ENCODE assay signal across 7 cellular contexts in the genomic region with DNA sequence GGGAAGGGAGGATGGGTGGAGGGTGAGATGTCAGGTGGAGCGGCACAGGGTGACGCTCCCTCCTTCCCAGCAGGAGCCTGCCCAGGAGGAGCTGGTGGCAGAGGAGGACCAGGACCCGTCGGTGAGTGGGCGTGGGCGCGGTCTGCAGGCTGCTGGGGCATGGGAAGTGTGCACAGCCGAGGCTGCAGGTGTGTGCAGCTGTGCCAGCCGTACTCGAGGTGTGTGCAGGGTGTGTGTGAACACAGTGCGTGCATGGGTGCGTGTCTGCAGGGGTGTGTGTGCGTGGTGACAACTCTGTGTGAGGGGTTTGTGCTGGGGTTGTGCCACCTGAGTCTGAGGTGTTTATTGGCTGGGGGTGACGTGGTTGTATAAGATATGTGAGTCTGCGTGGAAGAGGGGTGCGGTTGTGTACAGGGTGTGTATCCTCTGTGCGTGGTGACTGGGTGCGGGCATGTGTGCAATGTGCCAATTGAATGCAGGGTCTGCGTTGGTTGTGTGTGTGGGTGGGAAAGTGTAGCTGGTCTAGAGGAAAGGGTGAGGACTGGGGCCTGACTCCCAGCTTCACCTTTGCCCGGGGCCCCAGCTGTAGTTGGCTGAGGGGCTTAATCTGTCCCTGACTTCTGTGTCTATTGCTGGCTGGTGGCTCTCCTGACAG. TPM values are rescaled to one million over a fixed set of nuclear protein-coding genes. Genes with fewer than 3 reads are reported as not detected.
DNase-seq lines count a peak whose midpoint lies in the region; ATAC-seq, FAIRE-seq and TF ChIP-seq lines count a peak whose summit lies in the region.

No MANE protein-coding gene starts in this region.

- intact Hi-C loops in GM12878 (cut with micrococcal nuclease; ENCODE audit: unreplicated experiment): no loop called here
- intact Hi-C loops in Caco-2 (cut with micrococcal nuclease; ENCODE audit: unreplicated experiment): no loop called here

- no peak for FAIRE-seq in GM12878 (lab: Jason Lieb, UNC)

- SMC1A ChIA-PET in GM12878 (lab: Charles Lee; ENCODE audit: uncharacterized antibody, unreplicated experiment): interaction anchor here (1.1 to 2.3 kb wide), 2 partner anchors 11 to 26 kb away, joined by 3 to 7 read pairs; no protein-coding TSS in a partner anchor

- no peaks in the 10 kb centered on the region for H3K9me3 Mint-ChIP-seq in Caco-2 (ENCODE audit: unreplicated experiment)

- H3K4me1 Mint-ChIP-seq in Caco-2 (ENCODE audit: low read depth, unreplicated experiment): peaks cover 10% of the 10 kb centered on the region

- H4K20me1 ChIP-seq in GM12878 (ENCODE audit: control insufficient read depth, insufficient read depth): no peaks in the 10 kb centered on the region

- no peak for TF ChIP-seq POLR2A in Peyer's patch (IDR thresholded peaks at IDR 0.05)
- TF ChIP-seq POLR2A in GM12878 (IDR thresholded peaks at IDR 0.05; ENCODE audit: low read depth, low read length): no peak

- no peaks in the 10 kb centered on the region for H3K27me3 Mint-ChIP-seq in Caco-2 (ENCODE audit: insufficient read depth, unreplicated experiment)

- H3K36me3 ChIP-seq in Peyer's patch (no peaks in the 10 kb centered on the region), GM12878 (ENCODE audit: control insufficient read depth in 2 of 2, insufficient read depth in 2 of 2, low read length in 1 of 2) (no peaks in the 10 kb centered on the region), kidney epithelial cell (ENCODE audit: control insufficient read depth, insufficient read depth, low read length) (no peaks in the 10 kb centered on the region), Caco-2 (ENCODE audit: control insufficient read depth, insufficient read depth, low read length) (no peaks in the 10 kb centered on the region)

- 34% methylated on average over 20 of the region's 20 CpGs for WGBS in GM12878 (ENCODE audit: insufficient coverage, insufficient replicate concordance, low lambda C conversion rate, missing lambda C conversion rate)

- H3K27ac ChIP-seq in Peyer's patch: peak overlapping the region; percentile 85 to 94 (median 92)
- H3K27ac ChIP-seq in GM12878 (ENCODE audit: control insufficient read depth, insufficient read depth): no peak overlapping the region

- H3K4me1 ChIP-seq in Peyer's patch: peaks cover 0 to 19% (median 13%) of the 10 kb centered on the region in 4 donors
- peaks cover 29% of the 10 kb centered on the region for H3K4me1 ChIP-seq in GM12878 (ENCODE audit: control insufficient read depth, insufficient read depth, low read length)
- peaks cover 4% of the 10 kb centered on the region; the same call in 1 of the 2 replicates for H3K4me1 ChIP-seq in Caco-2

- H3K27ac Mint-ChIP-seq in Caco-2 (ENCODE audit: unreplicated experiment): no peak overlapping the region

- peaks cover 5% of the 10 kb centered on the region for H3K36me3 Mint-ChIP-seq in Caco-2 (ENCODE audit: insufficient read depth, unreplicated experiment)

- H3K4me3 ChIP-seq in Peyer's patch (peak overlapping the region; percentile 64 to 80 (median 72)), GM12878 (peak overlapping the region; percentile 70), kidney epithelial cell (ENCODE audit: low read depth, low read length) (peak overlapping the region; percentile 54), Caco-2 (ENCODE audit: low read depth, low read length) (no peak overlapping the region)

- POLR2A ChIA-PET in GM12878 (lab: Charles Lee): no interaction called here
- POLR2A ChIA-PET in Caco-2 (lab: Charles Lee): no interaction called here

- H3K27me3 ChIP-seq in Peyer's patch: no peaks in the 10 kb centered on the region
- no peaks in the 10 kb centered on the region; a peak in 1 of 4 replicates for H3K27me3 ChIP-seq in GM12878 (replicated peaks in 1 of 2; ENCODE audit: control insufficient read depth in 2 of 2, insufficient read depth in 2 of 2, low read length in 1 of 2)
- H3K27me3 ChIP-seq in kidney epithelial cell (ENCODE audit: control insufficient read depth, insufficient read depth, low read length): no peaks in the 10 kb centered on the region
- H3K27me3 ChIP-seq in Caco-2 (replicated peaks; ENCODE audit: control insufficient read depth, insufficient read depth, low read length): no peaks in the 10 kb centered on the region

- H3K9me3 ChIP-seq in Peyer's patch (no peaks in the 10 kb centered on the region), GM12878 (replicated peaks; ENCODE audit: control insufficient read depth, insufficient read depth, low read length) (no peaks in the 10 kb centered on the region), Caco-2 (no peaks in the 10 kb centered on the region)

- H3K4me3 Mint-ChIP-seq in Caco-2 (ENCODE audit: unreplicated experiment): no peak overlapping the region

- TF ChIP-seq RAD21 in GM12878 (IDR thresholded peaks at IDR 0.05; ENCODE audit: insufficient read depth, low read depth, low read length): no peak

- DNase-seq in Peyer's patch: peak in 2 of 3 donors; percentile 55 to 57
- no peak for DNase-seq in GM12878 (ENCODE audit: low read depth, low spot score)
- DNase-seq in kidney epithelial cell (ENCODE audit: low read depth): no peak
- DNase-seq in stimulated activated CD4-positive, alpha-beta T cell treated with anti-CD3 and anti-CD28 coated beads, Interleukin-2, amount 100 ng/mL, for 24 hours: peak; percentile 49 to 55
- no peak for DNase-seq in A172 (ENCODE audit: low spot score)
- DNase-seq in Caco-2: no peak
- DNase-seq in NCI-H774 (lab: John Stamatoyannopoulos, UW): no peak

- no peak for TF ChIP-seq CTCF in Peyer's patch (IDR thresholded peaks at IDR 0.05)
- no peak for TF ChIP-seq CTCF in GM12878 (IDR thresholded peaks at IDR 0.05 in 2 of 3, conservative IDR thresholded peaks at IDR 0.05 in 1 of 3; ENCODE audit: control insufficient read depth in 2 of 3, extremely low read depth in 1 of 3, insufficient read depth in 1 of 3, low read depth in 3 of 3, low read length in 3 of 3)
- no peak for TF ChIP-seq CTCF in kidney epithelial cell (IDR thresholded peaks at IDR 0.05; ENCODE audit: insufficient read depth, low read length, poor library complexity, severe bottlenecking)
- no peak for TF ChIP-seq CTCF in Caco-2 (IDR thresholded peaks at IDR 0.05; ENCODE audit: insufficient read depth in 1 of 2, low read depth in 1 of 2, low read length in 1 of 2, severe bottlenecking in 1 of 2, unreplicated experiment in 1 of 2)

- in situ Hi-C loops in GM12878 (cut with MboI): loop anchor here (25.0 kb wide), 1 partner anchor 512 kb away; a partner anchor contains a TSS

- RAD21 ChIA-PET in GM12878 (lab: Charles Lee; ENCODE audit: unreplicated experiment): interaction anchor here (0.7 kb wide), 1 partner anchor 155 kb away, joined by 3 read pairs; a partner anchor contains a TSS

- peak overlapping the region; percentile 27; the same call in 1 of the 2 replicates for H3K9ac ChIP-seq in GM12878 (ENCODE audit: control insufficient read depth, insufficient read depth, low read length)

- peak overlapping the region; percentile 60 for H2AFZ ChIP-seq in GM12878 (ENCODE audit: control insufficient read depth, low read depth, low read length)

- no TSS peak for BruUV-seq in GM12878 (replicated peaks; lab: Mats Ljungman, UMichigan)
- no TSS peak for BruUV-seq in Caco-2 (replicated peaks; lab: Mats Ljungman, UMichigan)

- H3K79me2 ChIP-seq in GM12878 (ENCODE audit: control insufficient read depth, insufficient read depth, low read length): no peaks in the 10 kb centered on the region

- peak; percentile 26 for ATAC-seq in GM12878

- H3K4me2 ChIP-seq in GM12878 (ENCODE audit: control insufficient read depth, insufficient read depth): peak overlapping the region; percentile 97

- TF ChIP-seq EP300 in GM12878 (IDR thresholded peaks at IDR 0.05; ENCODE audit: borderline replicate concordance in 1 of 2, control insufficient read depth in 1 of 2, low read depth in 2 of 2, low read length in 2 of 2): no peak

- CTCF ChIA-PET in GM12878 (lab: Yijun Ruan, JAX) (interaction anchor here (0.6 to 2.3 kb wide), 3 partner anchors 11 to 35 kb away, joined by 3 to 14 read pairs (median 5); no protein-coding TSS in a partner anchor), Caco-2 (lab: Charles Lee) (no interaction called here)

RNA-seq across cellular contexts. Expression of a gene that starts 0.7 kb away (rescaled TPM):
- total RNA-seq in Peyer's patch: 10 to 100 TPM in 3 of 4 donors, 1 to 10 TPM in 1; 7.6 to 58.6 (median 15.2) TPM
- 1.0 TPM in 2 replicates for total RNA-seq in GM12878 (2013; cell fraction: nucleolus; rRNA removed)
- 4.3 and 5.8 TPM in 2 replicates for total RNA-seq in GM12878 (2014; rRNA removed)
- total RNA-seq in GM12878 (2014; rRNA removed; fragmentation: Illumina TruSeq; extraction: Trizol): 2.9 and 3.2 TPM in 2 replicates
- 6.7 and 7.0 TPM in 2 replicates for total RNA-seq in GM12878 (2021)
- polyA plus RNA-seq in GM12878 (2011; ENCODE audit: low read depth): 3.0 TPM
- 1.3 and 2.5 TPM in 2 replicates for polyA plus RNA-seq in GM12878 (2011; rRNA removed)
- polyA plus RNA-seq in GM12878 (2011; cell fraction: cytosol; rRNA removed): 3.5 and 4.0 TPM in 2 replicates
- polyA plus RNA-seq in GM12878 (2011; cell fraction: nucleus; rRNA removed): 1.2 and 1.8 TPM in 2 replicates
- 4.3 and 7.2 TPM in 2 replicates for polyA plus RNA-seq in GM12878 (2012)
- polyA plus RNA-seq in GM12878 (2014; fragmentation: Illumina TruSeq; extraction: Trizol): 1.1 and 2.6 TPM in 2 replicates
- under 1 TPM; 0.32 to 0.53 TPM for polyA plus RNA-seq in GM12878 (2014; fragmentation: Nextera tagmentation; extraction: Ambion mirVana)
- 5.0 and 5.1 TPM in 2 replicates for polyA plus RNA-seq in GM12878 (2014; rRNA removed)
- polyA plus RNA-seq in GM12878 (2016; fragmentation: Nextera tagmentation; extraction: Ambion mirVana): 1 to 10 TPM; 1.2 to 1.6 TPM
- 0.62 and 2.3 TPM in 2 replicates for polyA minus RNA-seq in GM12878 (2011; rRNA and poly(A)+ RNA removed)
- 0.94 TPM in 1 of 2 replicates, not detected in the other for polyA minus RNA-seq in GM12878 (2011; cell fraction: cytosol; rRNA and poly(A)+ RNA removed)
- not detected in 2 replicates for polyA minus RNA-seq in GM12878 (2011; cell fraction: nucleus; rRNA and poly(A)+ RNA removed)
- total RNA-seq in kidney epithelial cell: 9.0 and 9.4 TPM in 2 replicates
- 9.3 and 17.0 TPM in 2 replicates for total RNA-seq in A172 (2014; rRNA removed; shearing (Covaris generic))
- not detected in 2 replicates for total RNA-seq in Caco-2 (2022)

RNA-seq across cellular contexts. Expression of a gene that starts 9.0 kb away (rescaled TPM):
- 10 to 100 TPM in 3 of 4 donors, 1 to 10 TPM in 1; 5.0 to 54.4 (median 38.7) TPM for total RNA-seq in Peyer's patch
- total RNA-seq in GM12878 (2013; cell fraction: nucleolus; rRNA removed): 13.9 and 18.6 TPM in 2 replicates
- 7.6 and 9.3 TPM in 2 replicates for total RNA-seq in GM12878 (2014; rRNA removed)
- total RNA-seq in GM12878 (2014; rRNA removed; fragmentation: Illumina TruSeq; extraction: Trizol): 6.0 and 6.1 TPM in 2 replicates
- total RNA-seq in GM12878 (2021): 14.5 and 14.6 TPM in 2 replicates
- 7.1 TPM for polyA plus RNA-seq in GM12878 (2011; ENCODE audit: low read depth)
- polyA plus RNA-seq in GM12878 (2011; rRNA removed): 10.0 and 11.3 TPM in 2 replicates
- polyA plus RNA-seq in GM12878 (2011; cell fraction: cytosol; rRNA removed): 9.6 and 11.2 TPM in 2 replicates
- polyA plus RNA-seq in GM12878 (2011; cell fraction: nucleus; rRNA removed): 39.8 and 46.6 TPM in 2 replicates
- polyA plus RNA-seq in GM12878 (2012): 7.7 and 8.9 TPM in 2 replicates
- 10.0 and 10.8 TPM in 2 replicates for polyA plus RNA-seq in GM12878 (2014; fragmentation: Illumina TruSeq; extraction: Trizol)
- under 1 TPM; 0.56 to 0.84 TPM for polyA plus RNA-seq in GM12878 (2014; fragmentation: Nextera tagmentation; extraction: Ambion mirVana)
- polyA plus RNA-seq in GM12878 (2014; rRNA removed): 10.7 and 12.1 TPM in 2 replicates
- polyA plus RNA-seq in GM12878 (2016; fragmentation: Nextera tagmentation; extraction: Ambion mirVana): 10 to 100 TPM in 1 of 2 experiments, 1 to 10 TPM in 1; 9.4 to 10.2 TPM
- 5.6 and 6.7 TPM in 2 replicates for polyA minus RNA-seq in GM12878 (2011; rRNA and poly(A)+ RNA removed)
- 2.2 and 4.0 TPM in 2 replicates for polyA minus RNA-seq in GM12878 (2011; cell fraction: cytosol; rRNA and poly(A)+ RNA removed)
- 10.5 and 14.1 TPM in 2 replicates for polyA minus RNA-seq in GM12878 (2011; cell fraction: nucleus; rRNA and poly(A)+ RNA removed)
- 13.5 and 14.3 TPM in 2 replicates for total RNA-seq in kidney epithelial cell
- total RNA-seq in A172 (2014; rRNA removed; shearing (Covaris generic)): 3.7 and 4.1 TPM in 2 replicates
- 0.20 TPM in 1 of 2 replicates, not detected in the other for total RNA-seq in Caco-2 (2022)

RNA-seq across cellular contexts. Expression of a gene that starts 12.2 kb away (rescaled TPM):
- total RNA-seq in Peyer's patch (10 to 100 TPM; 31.4 to 47.7 (median 43.7) TPM), GM12878 (2014; rRNA removed) (88.4 and 88.8 TPM in 2 replicates), GM12878 (2014; rRNA removed; fragmentation: Illumina TruSeq; extraction: Trizol) (77.5 and 78.4 TPM in 2 replicates), GM12878 (2021) (67.0 and 72.8 TPM in 2 replicates), kidney epithelial cell (107 and 109 TPM in 2 replicates), Caco-2 (2022) (29.2 and 30.2 TPM in 2 replicates)
- total RNA-seq in GM12878 (2013; cell fraction: nucleolus; rRNA removed): 41.1 and 48.2 TPM in 2 replicates
- polyA plus RNA-seq in GM12878 (2011; ENCODE audit: low read depth): 52.4 TPM
- polyA plus RNA-seq in GM12878 (2011; rRNA removed) (74.0 and 99.9 TPM in 2 replicates), GM12878 (2014; fragmentation: Illumina TruSeq; extraction: Trizol) (113 and 134 TPM in 2 replicates), GM12878 (2014; fragmentation: Nextera tagmentation; extraction: Ambion mirVana) (1 to 10 TPM; 1.8 TPM), GM12878 (2014; rRNA removed) (78.3 and 81.9 TPM in 2 replicates), GM12878 (2016; fragmentation: Nextera tagmentation; extraction: Ambion mirVana) (1 to 10 TPM; 5.1 to 6.5 TPM)
- polyA plus RNA-seq in GM12878 (2011; cell fraction: cytosol; rRNA removed): 86.2 and 87.5 TPM in 2 replicates
- 122 and 132 TPM in 2 replicates for polyA plus RNA-seq in GM12878 (2011; cell fraction: nucleus; rRNA removed)
- 28.4 and 30.1 TPM in 2 replicates for polyA plus RNA-seq in GM12878 (2012)
- 65.7 and 76.4 TPM in 2 replicates for polyA minus RNA-seq in GM12878 (2011; rRNA and poly(A)+ RNA removed)
- polyA minus RNA-seq in GM12878 (2011; cell fraction: cytosol; rRNA and poly(A)+ RNA removed): 27.5 and 33.0 TPM in 2 replicates
- 16.3 and 29.1 TPM in 2 replicates for polyA minus RNA-seq in GM12878 (2011; cell fraction: nucleus; rRNA and poly(A)+ RNA removed)
- 162 and 170 TPM in 2 replicates for total RNA-seq in A172 (2014; rRNA removed; shearing (Covaris generic))

RNA-seq across cellular contexts. Expression of a gene that starts 29.9 kb away (rescaled TPM):
- total RNA-seq in Peyer's patch: 100 to 1,000 TPM in 3 of 4 donors, 10 to 100 TPM in 1; 42.1 to 149 (median 124) TPM
- total RNA-seq in GM12878 (2013; cell fraction: nucleolus; rRNA removed): 2.3 and 4.1 TPM in 2 replicates
- 2.6 and 3.4 TPM in 2 replicates for total RNA-seq in GM12878 (2014; rRNA removed)
- 3.7 TPM in 2 replicates for total RNA-seq in GM12878 (2014; rRNA removed; fragmentation: Illumina TruSeq; extraction: Trizol)
- 2.6 and 3.2 TPM in 2 replicates for total RNA-seq in GM12878 (2021)
- polyA plus RNA-seq in GM12878 (2011; ENCODE audit: low read depth): 4.0 TPM
- polyA plus RNA-seq in GM12878 (2011; rRNA removed): 2.7 and 6.9 TPM in 2 replicates
- polyA plus RNA-seq in GM12878 (2011; cell fraction: cytosol; rRNA removed): 6.2 and 6.4 TPM in 2 replicates
- 3.3 and 6.3 TPM in 2 replicates for polyA plus RNA-seq in GM12878 (2011; cell fraction: nucleus; rRNA removed)
- 7.1 and 7.6 TPM in 2 replicates for polyA plus RNA-seq in GM12878 (2012)
- 3.0 and 6.1 TPM in 2 replicates for polyA plus RNA-seq in GM12878 (2014; fragmentation: Illumina TruSeq; extraction: Trizol)
- 1 to 10 TPM; 3.7 to 5.0 TPM for polyA plus RNA-seq in GM12878 (2014; fragmentation: Nextera tagmentation; extraction: Ambion mirVana)
- 4.2 and 4.3 TPM in 2 replicates for polyA plus RNA-seq in GM12878 (2014; rRNA removed)
- polyA plus RNA-seq in GM12878 (2016; fragmentation: Nextera tagmentation; extraction: Ambion mirVana): 1 to 10 TPM; 3.2 to 3.9 TPM
- 1.8 and 3.2 TPM in 2 replicates for polyA minus RNA-seq in GM12878 (2011; rRNA and poly(A)+ RNA removed)
- 2.0 and 4.3 TPM in 2 replicates for polyA minus RNA-seq in GM12878 (2011; cell fraction: cytosol; rRNA and poly(A)+ RNA removed)
- polyA minus RNA-seq in GM12878 (2011; cell fraction: nucleus; rRNA and poly(A)+ RNA removed): 2.5 and 11.0 TPM in 2 replicates
- total RNA-seq in kidney epithelial cell: 7.4 and 8.7 TPM in 2 replicates
- 11.5 and 15.6 TPM in 2 replicates for total RNA-seq in A172 (2014; rRNA removed; shearing (Covaris generic))
- total RNA-seq in Caco-2 (2022): 1.1 and 1.6 TPM in 2 replicates

RNA-seq across cellular contexts. Expression of a gene that starts 34.1 kb away (rescaled TPM):
- 100 to 1,000 TPM in 3 of 4 donors, 10 to 100 TPM in 1; 37.1 to 236 (median 125) TPM for total RNA-seq in Peyer's patch
- 51.1 and 59.2 TPM in 2 replicates for total RNA-seq in GM12878 (2013; cell fraction: nucleolus; rRNA removed)
- 91.5 and 95.2 TPM in 2 replicates for total RNA-seq in GM12878 (2014; rRNA removed)
- 68.8 and 69.2 TPM in 2 replicates for total RNA-seq in GM12878 (2014; rRNA removed; fragmentation: Illumina TruSeq; extraction: Trizol)
- 44.3 and 52.7 TPM in 2 replicates for total RNA-seq in GM12878 (2021)
- polyA plus RNA-seq in GM12878 (2011; ENCODE audit: low read depth): 36.3 TPM
- polyA plus RNA-seq in GM12878 (2011; rRNA removed): 67.0 and 98.8 TPM in 2 replicates
- polyA plus RNA-seq in GM12878 (2011; cell fraction: cytosol; rRNA removed): 169 and 174 TPM in 2 replicates
- 82.8 and 91.1 TPM in 2 replicates for polyA plus RNA-seq in GM12878 (2011; cell fraction: nucleus; rRNA removed)
- polyA plus RNA-seq in GM12878 (2012): 37.5 and 41.5 TPM in 2 replicates
- polyA plus RNA-seq in GM12878 (2014; fragmentation: Illumina TruSeq; extraction: Trizol): 130 and 138 TPM in 2 replicates
- polyA plus RNA-seq in GM12878 (2014; fragmentation: Nextera tagmentation; extraction: Ambion mirVana): 10 to 100 TPM in 1 of 2 experiments, 1 to 10 TPM in 1; 3.6 to 11.6 TPM
- 64.4 and 78.9 TPM in 2 replicates for polyA plus RNA-seq in GM12878 (2014; rRNA removed)
- polyA plus RNA-seq in GM12878 (2016; fragmentation: Nextera tagmentation; extraction: Ambion mirVana): 10 to 100 TPM; 78.9 to 80.1 TPM
- polyA minus RNA-seq in GM12878 (2011; rRNA and poly(A)+ RNA removed): 83.3 and 99.3 TPM in 2 replicates
- polyA minus RNA-seq in GM12878 (2011; cell fraction: cytosol; rRNA and poly(A)+ RNA removed): 14.3 and 16.9 TPM in 2 replicates
- 11.2 and 24.4 TPM in 2 replicates for polyA minus RNA-seq in GM12878 (2011; cell fraction: nucleus; rRNA and poly(A)+ RNA removed)
- total RNA-seq in kidney epithelial cell: 161 and 187 TPM in 2 replicates
- 246 and 350 TPM in 2 replicates for total RNA-seq in A172 (2014; rRNA removed; shearing (Covaris generic))
- total RNA-seq in Caco-2 (2022): 44.2 and 49.7 TPM in 2 replicates

Comparison
In these comparisons a context has a peak if more than half of its experiments do, and no peak if none do; other contexts are left out.
1. DNase-seq: peak in Peyer's patch (2 of 3) and stimulated activated CD4-positive, alpha-beta T cell treated with anti-CD3 and anti-CD28 coated beads, Interleukin-2, amount 100 ng/mL, for 24 hours (2 of 2); none in GM12878 (single experiment), kidney epithelial cell (single experiment), A172 (single experiment), Caco-2 (0 of 2) and NCI-H774 (single experiment).